20 cellular contexts compared by ENCODE assay signal in genomic region chr6:6635291-6635690, GRCh38. TPM values are rescaled to one million over a fixed set of nuclear protein-coding genes. Genes with fewer than 3 reads are reported as not detected.
A peak's percentile ranks its signal among the peaks of the same experiment; 100 is the strongest.
DNase-seq lines count a peak whose midpoint lies in the region; ATAC-seq lines count a peak whose summit lies in the region.
"Had no signal": no experiment of that assay in that cellular context is flagged by ENCODE, and none has a peak within 500 bp of the region (broad histone marks: within the 10 kb centered on the region; RNA-seq: fewer than 3 reads in every experiment).

No MANE protein-coding gene starts in this region.

- peaks cover 27% of the 10 kb centered on the region for H3K4me1 Mint-ChIP-seq in activated naive CD4-positive, alpha-beta T cell treated with anti-CD3 and anti-CD28 coated beads, Interleukin-2, amount 50 U/mL, for 24 hours

- no peaks in the 10 kb centered on the region for H3K4me1 ChIP-seq in mesendoderm (ENCODE audit: control insufficient read depth, low read depth, low read length)
- H3K4me1 ChIP-seq: A549 had no signal

- H3K4me2 ChIP-seq in mesendoderm (ENCODE audit: low read length) = no peak overlapping the region
- H3K4me2 ChIP-seq: A549 had no signal

- peak; percentile 50 for ATAC-seq in GM21786 (IDR thresholded peaks at IDR 0.05; ENCODE audit: unreplicated experiment)
- ATAC-seq in HG03280 (IDR thresholded peaks at IDR 0.05; ENCODE audit: unreplicated experiment) = peak; percentile 47
- ATAC-seq: A549; CD8-positive, alpha-beta T cell; left colon; upper lobe of right lung had no signal

- no peaks in the 10 kb centered on the region for H3K27me3 Mint-ChIP-seq in activated naive CD4-positive, alpha-beta T cell treated with anti-CD3 and anti-CD28 coated beads, Interleukin-2, amount 50 U/mL, for 24 hours

- H3K79me1 ChIP-seq in mesendoderm (ENCODE audit: low read length) = no peaks in the 10 kb centered on the region

- H3K9me3 Mint-ChIP-seq in activated naive CD4-positive, alpha-beta T cell treated with anti-CD3 and anti-CD28 coated beads, Interleukin-2, amount 50 U/mL, for 24 hours = no peaks in the 10 kb centered on the region
- H3K9me3 Mint-ChIP-seq: CD8-positive, alpha-beta T cell had no signal

- no peak overlapping the region for H2BK15ac ChIP-seq in mesendoderm (replicated peaks; ENCODE audit: low read depth)

- no peaks in the 10 kb centered on the region for H3K36me3 ChIP-seq in mesendoderm (ENCODE audit: control insufficient read depth, insufficient read depth, low read length)
- H3K36me3 ChIP-seq: ovary, upper lobe of right lung had no signal

- H3K4ac ChIP-seq in mesendoderm (ENCODE audit: low read depth, low read length) = no peak overlapping the region

- no peak overlapping the region for H3K4me3 Mint-ChIP-seq in activated naive CD4-positive, alpha-beta T cell treated with anti-CD3 and anti-CD28 coated beads, Interleukin-2, amount 50 U/mL, for 24 hours
- H3K4me3 Mint-ChIP-seq: CD8-positive, alpha-beta T cell had no signal

- H2BK120ac ChIP-seq in mesendoderm (ENCODE audit: low read depth, low read length) = no peak overlapping the region

- no peak overlapping the region for H4K8ac ChIP-seq in mesendoderm (ENCODE audit: low read depth, low read length)

- no peak overlapping the region for H2AK5ac ChIP-seq in mesendoderm (ENCODE audit: low read length)

- no peak for DNase-seq in activated naive CD4-positive, alpha-beta T cell treated with Interleukin-2 at 50 U/mL for 16 hours
- no peak for DNase-seq in mesendoderm
- DNase-seq in NCI-H1436 treated with DMSO at 0.1 percent for 48 hours (lab: John Stamatoyannopoulos, UW) = no peak
- DNase-seq in NCI-H524 (lab: John Stamatoyannopoulos, UW) = no peak
- DNase-seq in NCI-H1092 (lab: John Stamatoyannopoulos, UW) = no peak
- DNase-seq: activated CD4-positive, alpha-beta T cell treated with anti-CD3 and anti-CD28 coated beads, Interleukin-2, amount 50 U/mL, for 48 hours; CD8-positive, alpha-beta T cell; IMR-90; left colon; NCI-H1048; ovary; SHP77 treated with DMSO at 0.1 percent for 48 hours; stimulated activated naive CD4-positive, alpha-beta T cell; upper lobe of right lung had no signal

- H2BK5ac ChIP-seq in mesendoderm (ENCODE audit: low read length) = no peak overlapping the region

- no CpG with 5 or more reads among the region's 2 CpGs for WGBS in mesendoderm (ENCODE audit: extremely low coverage, insufficient coverage, low lambda C conversion rate)

- no peak overlapping the region for H3K27ac ChIP-seq in mesendoderm (ENCODE audit: low read depth, low read length)
- H3K27ac ChIP-seq: A549, ovary, upper lobe of right lung had no signal

- no peak overlapping the region for H3K9ac ChIP-seq in mesendoderm (ENCODE audit: low read length)

- H3K27me3 ChIP-seq in mesendoderm (ENCODE audit: insufficient read depth, low read length, poor library complexity) = no peaks in the 10 kb centered on the region
- H3K27me3 ChIP-seq: ovary, upper lobe of right lung had no signal

- no peak overlapping the region for H3K18ac ChIP-seq in mesendoderm (ENCODE audit: low read length)

- no peak overlapping the region for H3K4me3 ChIP-seq in mesendoderm (ENCODE audit: low read length)
- H3K4me3 ChIP-seq: A549, ovary, upper lobe of right lung had no signal

- no peak overlapping the region for H3K56ac ChIP-seq in mesendoderm (ENCODE audit: low read length)

- peak overlapping the region; percentile 52 for H3K27ac Mint-ChIP-seq in activated naive CD4-positive, alpha-beta T cell treated with anti-CD3 and anti-CD28 coated beads, Interleukin-2, amount 50 U/mL, for 24 hours
- H3K27ac Mint-ChIP-seq: CD8-positive, alpha-beta T cell had no signal

- no peak overlapping the region for H4K5ac ChIP-seq in mesendoderm (ENCODE audit: low read length)

- no peak overlapping the region for H3K23ac ChIP-seq in mesendoderm (ENCODE audit: low read length)

- no peaks in the 10 kb centered on the region for H3K36me3 Mint-ChIP-seq in activated naive CD4-positive, alpha-beta T cell treated with anti-CD3 and anti-CD28 coated beads, Interleukin-2, amount 50 U/mL, for 24 hours
- H3K36me3 Mint-ChIP-seq: CD8-positive, alpha-beta T cell had no signal

- no peaks in the 10 kb centered on the region for H3K79me2 ChIP-seq in mesendoderm (ENCODE audit: control insufficient read depth, insufficient read depth, low read length)

RNA-seq across cellular contexts. Expression of gene LY86, which starts 46.8 kb away (rescaled TPM):
- polyA plus RNA-seq in mesendoderm (2013, experiment 1 of 2) = not detected
- polyA plus RNA-seq in mesendoderm (2013, experiment 2 of 2) = not detected
- polyA plus RNA-seq: A549, fibroblast of lung, H1, IMR-90 had no signal
